9 cellular contexts compared by ENCODE assay signal in genomic region chr4:60463846-60464502, GRCh38.
DNase-seq lines count a peak whose midpoint lies in the region; ATAC-seq, FAIRE-seq and TF ChIP-seq lines count a peak whose summit lies in the region.
"Had no signal": no experiment of that assay in that cellular context is flagged by ENCODE, and none has a peak within 500 bp of the region (broad histone marks: within the 10 kb centered on the region; RNA-seq: fewer than 3 reads in every experiment).

No MANE protein-coding gene starts in this region.

- ATAC-seq in HG02610 (IDR thresholded peaks at IDR 0.05; ENCODE audit: unreplicated experiment) (peak; percentile 86), RWPE2 (ENCODE audit: low read depth) (peak; percentile 17; the same call in 1 of the 3 replicates), psoas muscle (no peak), HG03571 (IDR thresholded peaks at IDR 0.05; ENCODE audit: unreplicated experiment) (no peak)

- intact Hi-C loops in psoas muscle (cut with DNase I), result no loop called here

- no peak overlapping the region for H3K27ac ChIP-seq in RWPE2 (ENCODE audit: poor library complexity, severe bottlenecking)
- H3K27ac ChIP-seq in keratinocyte (ENCODE audit: control insufficient read depth, insufficient read depth, low read length), result no peak overlapping the region
- H3K27ac ChIP-seq in psoas muscle, result no peak overlapping the region

- no peaks in the 10 kb centered on the region for H3K79me2 ChIP-seq in keratinocyte (ENCODE audit: control insufficient read depth, insufficient read depth, low read length)

- H3K4me3 ChIP-seq in RWPE2 (ENCODE audit: severe bottlenecking), result no peak overlapping the region
- H3K4me3 ChIP-seq in keratinocyte (ENCODE audit: control insufficient read depth in 2 of 3, extremely low read depth in 1 of 3, insufficient read depth in 2 of 3, low read depth in 1 of 3, low read length in 3 of 3), result no peak overlapping the region
- H3K4me3 ChIP-seq in psoas muscle, result no peak overlapping the region

- no peak overlapping the region for H3K4me2 ChIP-seq in keratinocyte (ENCODE audit: control insufficient read depth, extremely low read depth, insufficient read depth, low read depth, low read length)

- TF ChIP-seq CTCF in GM10266 (IDR thresholded peaks at IDR 0.05; ENCODE audit: control insufficient read depth, insufficient read depth, low read depth, missing control alignments) (peak; percentile 13), RWPE2 (IDR thresholded peaks at IDR 0.05; ENCODE audit: poor library complexity, severe bottlenecking) (no peak), keratinocyte (optimal IDR thresholded peaks at IDR 0.05 in 1 of 3, IDR thresholded peaks at IDR 0.05 in 1 of 3, conservative IDR thresholded peaks at IDR 0.05 in 1 of 3; ENCODE audit: extremely low read depth in 1 of 3, insufficient read depth in 2 of 3, low read length in 3 of 3) (peak; percentile 42 to 74 (median 58)), psoas muscle (IDR thresholded peaks at IDR 0.05) (no peak)

- no peak overlapping the region for H2AFZ ChIP-seq in keratinocyte (ENCODE audit: control insufficient read depth, low read length)

- H3K4me1 ChIP-seq in RWPE2 (ENCODE audit: insufficient read depth, poor library complexity, severe bottlenecking) (no peaks in the 10 kb centered on the region), keratinocyte (ENCODE audit: control insufficient read depth, extremely low read depth, insufficient read depth, low read length) (no peaks in the 10 kb centered on the region), psoas muscle (no peaks in the 10 kb centered on the region)

- H3K36me3 ChIP-seq in RWPE2 (ENCODE audit: low read depth) (no peaks in the 10 kb centered on the region), keratinocyte (ENCODE audit: control insufficient read depth in 2 of 2, extremely low read depth in 1 of 2, insufficient read depth in 2 of 2, low read length in 2 of 2) (no peaks in the 10 kb centered on the region), psoas muscle (ENCODE audit: insufficient read depth in 1 of 2, low read depth in 1 of 2) (no peaks in the 10 kb centered on the region)

- H3K9ac ChIP-seq in keratinocyte (ENCODE audit: control insufficient read depth, extremely low read depth, insufficient read depth, low read length), result no peak overlapping the region

- H3K9me3 ChIP-seq in RWPE2 (ENCODE audit: severe bottlenecking) (no peaks in the 10 kb centered on the region), keratinocyte (ENCODE audit: control insufficient read depth, low read depth, low read length) (no peaks in the 10 kb centered on the region), psoas muscle (no peaks in the 10 kb centered on the region)

- DNase-seq in GM10266 (ENCODE audit: extremely low spot score), result no peak
- DNase-seq in RWPE2 (ENCODE audit: low spot score), result no peak
- no peak for DNase-seq in keratinocyte (ENCODE audit: low read depth, low spot score)
- DNase-seq in psoas muscle, result no peak
- DNase-seq in amygdala (lab: John Stamatoyannopoulos, UW), result no peak
- DNase-seq: activated CD4-positive, alpha-beta T cell treated with anti-CD3 and anti-CD28 coated beads for 48 hours; NCI-H1048 had no signal

- dilution Hi-C loops in keratinocyte (cut with MboI; ENCODE audit: extremely low pct_ligation_motif_present, low sequenced_read_pairs), result no loop called here

- no peaks in the 10 kb centered on the region for H3K9me1 ChIP-seq in keratinocyte (ENCODE audit: control insufficient read depth, extremely low read depth, insufficient read depth, low read length)

- H3K27me3 ChIP-seq in RWPE2 (ENCODE audit: insufficient read depth, poor library complexity, severe bottlenecking), result no peaks in the 10 kb centered on the region
- H3K27me3 ChIP-seq in keratinocyte (ENCODE audit: control insufficient read depth, extremely low read depth, insufficient read depth, low read length), result no peaks in the 10 kb centered on the region
- H3K27me3 ChIP-seq in psoas muscle (ENCODE audit: insufficient read depth in 3 of 3, low read length in 2 of 3), result no peaks in the 10 kb centered on the region

- no peaks in the 10 kb centered on the region for H4K20me1 ChIP-seq in keratinocyte (ENCODE audit: control insufficient read depth, extremely low read depth, insufficient read depth, low read length)

- 54 to 66% (median 60%) methylated on average over 4 of the region's 4 CpGs for WGBS in psoas muscle, 3 donors

- FAIRE-seq in keratinocyte (lab: Jason Lieb, UNC), result peak; percentile 63

Comparison
In these comparisons a context has a peak if more than half of its experiments do, and no peak if none do; other contexts are left out.
1. CTCF ChIP-seq: peak in GM10266 (single experiment) and keratinocyte (3 of 3); none in RWPE2 (single experiment) and psoas muscle (single experiment).
2. ATAC-seq: peak in HG02610 (single experiment) and RWPE2 (single experiment); none in psoas muscle (0 of 4) and HG03571 (single experiment).